10 cellular contexts compared by ENCODE assay signal in genomic region chr1:23951646-23952095, GRCh38. TPM values are rescaled to one million over a fixed set of nuclear protein-coding genes. Genes with fewer than 3 reads are reported as not detected.
DNase-seq lines count a peak whose midpoint lies in the region; ATAC-seq and TF ChIP-seq lines count a peak whose summit lies in the region.
"Had no signal": no experiment of that assay in that cellular context is flagged by ENCODE, and none has a peak within 500 bp of the region (broad histone marks: within the 10 kb centered on the region; RNA-seq: fewer than 3 reads in every experiment).

No MANE protein-coding gene starts in this region.

- no peak overlapping the region for H3K27ac Mint-ChIP-seq in type B pancreatic cell
- H3K27ac Mint-ChIP-seq: naive thymus-derived CD8-positive, alpha-beta T cell had no signal

- H3K27me3 ChIP-seq in adrenal gland: no peaks in the 10 kb centered on the region

- no peak overlapping the region for H3K27ac ChIP-seq in adrenal gland

- no peak for ATAC-seq in HG02571 (IDR thresholded peaks at IDR 0.05; ENCODE audit: unreplicated experiment)
- ATAC-seq: naive thymus-derived CD8-positive, alpha-beta T cell had no signal

- WGBS in adrenal gland, 4 donors: 58 to 66% (median 62%) methylated on average over 9 of the region's 9 CpGs

- peak; percentile 23 for DNase-seq in CD1c-positive myeloid dendritic cell (ENCODE audit: extremely low spot score)
- peak; percentile 99 for DNase-seq in M059J (ENCODE audit: low read depth)
- DNase-seq in epithelial cell of esophagus (ENCODE audit: low read depth): peak; percentile 98
- peak; percentile 83 for DNase-seq in non-pigmented ciliary epithelial cell (ENCODE audit: low read depth)
- no peak for DNase-seq in NK-92 (lab: John Stamatoyannopoulos, UW; ENCODE audit: unreplicated experiment)
- DNase-seq in type B pancreatic cell (ENCODE audit: extremely low spot score, unreplicated experiment): no peak
- DNase-seq in adrenal gland: no peak
- DNase-seq: naive thymus-derived CD8-positive, alpha-beta T cell; NCI-H1417 treated with DMSO at 0.1 percent for 48 hours had no signal

- H3K36me3 ChIP-seq in adrenal gland (replicated peaks in 1 of 2): no peaks in the 10 kb centered on the region

- H3K9me3 ChIP-seq in adrenal gland (replicated peaks in 1 of 3): peaks cover 0 to 1% (median 0%) of the 10 kb centered on the region in 3 donors

- H3K4me3 ChIP-seq in epithelial cell of esophagus (ENCODE audit: low read length) (no peak overlapping the region), adrenal gland (no peak overlapping the region)

- H3K4me1 Mint-ChIP-seq in type B pancreatic cell (ENCODE audit: unreplicated experiment): peaks cover 8% of the 10 kb centered on the region

- H3K4me3 Mint-ChIP-seq in type B pancreatic cell: no peak overlapping the region
- H3K4me3 Mint-ChIP-seq: naive thymus-derived CD8-positive, alpha-beta T cell had no signal

- intact Hi-C loops in adrenal gland (cut with DNase I): loop anchor here in 1 of 2 donors (10.0 kb wide), 1 partner anchor 73 kb away; no protein-coding TSS in a partner anchor

- TF ChIP-seq POLR2A in adrenal gland (IDR thresholded peaks at IDR 0.05): no peak

- H3K4me1 ChIP-seq in adrenal gland (replicated peaks in 1 of 2): no peaks in the 10 kb centered on the region

- no peaks in the 10 kb centered on the region for H3K9me3 Mint-ChIP-seq in type B pancreatic cell

- TF ChIP-seq CTCF in epithelial cell of esophagus (IDR thresholded peaks at IDR 0.05; ENCODE audit: insufficient read depth, low read depth, low read length, missing control alignments) (no peak), type B pancreatic cell (conservative IDR thresholded peaks at IDR 0.05) (no peak), adrenal gland (IDR thresholded peaks at IDR 0.05) (no peak)

- H3K36me3 Mint-ChIP-seq in type B pancreatic cell: no peaks in the 10 kb centered on the region

- H3K27me3 Mint-ChIP-seq in type B pancreatic cell: no peaks in the 10 kb centered on the region

RNA-seq across cellular contexts. Expression of gene PNRC2, which starts 8.0 kb away (rescaled TPM):
- 89.5 and 148 TPM in 2 replicates for total RNA-seq in M059J (2014; rRNA removed; shearing (Covaris generic))
- total RNA-seq in type B pancreatic cell (ENCODE audit: low replicate concordance) (132 and 146 TPM in 2 replicates), adrenal gland (100 to 1,000 TPM in 7 of 8 donors, 10 to 100 TPM in 1; 57.6 to 175 (median 138) TPM)
- 100 to 1,000 TPM in 1 of 3 donors, 10 to 100 TPM in 2; 72.9 to 187 (median 81.0) TPM for polyA plus RNA-seq in adrenal gland

RNA-seq across cellular contexts. Expression of gene SRSF10, which starts 28.5 kb away (rescaled TPM):
- 74.6 and 108 TPM in 2 replicates for total RNA-seq in M059J (2014; rRNA removed; shearing (Covaris generic))
- total RNA-seq in type B pancreatic cell (ENCODE audit: low replicate concordance) (113 and 177 TPM in 2 replicates), adrenal gland (100 to 1,000 TPM in 6 of 8 donors, 10 to 100 TPM in 2; 65.8 to 139 (median 105) TPM)
- 100 to 1,000 TPM in 1 of 3 donors, 10 to 100 TPM in 2; 90.0 to 190 (median 99.0) TPM for polyA plus RNA-seq in adrenal gland

RNA-seq across cellular contexts. Expression of gene CNR2, which starts 38.5 kb away (rescaled TPM):
- total RNA-seq in M059J (2014; rRNA removed; shearing (Covaris generic)): not detected in 2 replicates
- total RNA-seq in type B pancreatic cell (ENCODE audit: low replicate concordance) (not detected in 2 replicates), adrenal gland (under 1 TPM in 1 of 8 donors, not detected in 7; 0.09 TPM)
- under 1 TPM in 1 of 3 donors, not detected in 2; 0.08 TPM for polyA plus RNA-seq in adrenal gland

Comparison
In these comparisons a context has a peak if more than half of its experiments do, and no peak if none do; other contexts are left out.
1. DNase-seq: peak in CD1c-positive myeloid dendritic cell (single experiment), M059J (single experiment), epithelial cell of esophagus (single experiment) and non-pigmented ciliary epithelial cell (single experiment); none in NK-92 (single experiment), type B pancreatic cell (single experiment) and adrenal gland (0 of 7).